Comparison of ENCODE assay signal across 1 cellular context in the genomic region with DNA sequence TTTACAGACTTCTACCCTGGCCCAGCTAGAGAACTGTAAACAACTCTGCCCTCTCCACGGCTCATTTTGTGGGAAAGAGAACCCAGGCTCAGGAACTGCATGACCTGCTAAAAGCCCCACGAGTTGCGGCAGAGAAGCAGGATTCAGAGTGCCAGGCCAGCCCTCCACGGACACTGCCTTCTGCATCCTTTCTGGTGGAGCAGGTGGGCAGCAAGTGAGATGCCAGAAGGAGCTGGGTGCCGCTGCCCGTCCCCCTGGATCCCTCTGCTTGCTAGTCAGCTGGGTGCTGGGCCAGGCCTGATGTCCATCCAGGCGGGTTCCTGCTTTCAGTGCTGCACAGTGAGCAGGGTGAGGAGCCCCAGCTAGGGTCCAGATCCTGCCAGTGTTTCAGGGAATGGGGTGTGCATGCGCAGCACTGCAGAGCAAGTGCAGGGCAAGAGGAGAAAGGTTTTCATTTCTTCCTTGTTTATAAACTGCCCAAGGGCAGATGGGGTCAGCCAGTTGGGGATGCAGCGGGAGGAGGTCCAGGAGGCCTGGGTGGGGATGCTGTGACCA.
TF ChIP-seq lines count a peak whose summit lies in the region.

No MANE protein-coding gene starts in this region.

TF ChIP-seq in HepG2, 621 proteins besides CTCF, POLR2A, EP300 and RAD21:
- TF ChIP-seq AGO2 (optimal IDR thresholded peaks at IDR 0.05; ENCODE audit: low read depth, low read length) (peak; percentile 30), ZNF230 (CRISPR knock-in tag; IDR thresholded peaks at IDR 0.05) (no peak)
